In genomic region chr6:15661815-15662245, GRCh38 we compare ENCODE assay signal across 8 cellular contexts. TPM values are rescaled to one million over a fixed set of nuclear protein-coding genes. Genes with fewer than 3 reads are reported as not detected.
DNase-seq lines count a peak whose midpoint lies in the region; ATAC-seq and TF ChIP-seq lines count a peak whose summit lies in the region.

No MANE protein-coding gene starts in this region.

- BruUV-seq in A673 (replicated peaks; lab: Mats Ljungman, UMichigan) (TSS peak; percentile 31), HCT116 (replicated peaks; lab: Mats Ljungman, UMichigan) (no TSS peak)

- WGBS in lower leg skin, 2 donors, result 16% methylated on average over 16 of the region's 16 CpGs
- 17 to 18% methylated on average over 16 of the region's 16 CpGs for WGBS in upper lobe of left lung, 2 donors

- peaks cover 17% of the 10 kb centered on the region; the same call in 1 of the 2 replicates for H3K79me2 ChIP-seq in HCT116 (ENCODE audit: insufficient read depth, low read length)

- ATAC-seq in HCT116 (peak; percentile 2; the same call in 1 of the 2 replicates), upper lobe of left lung (ENCODE audit: low FRiP score in 2 of 2) (no peak)

- TF ChIP-seq POLR2A in HCT116 (IDR thresholded peaks at IDR 0.05; ENCODE audit: borderline replicate concordance, extremely low read depth, insufficient read depth, insufficient read length), result no peak
- TF ChIP-seq POLR2A in lower leg skin (IDR thresholded peaks at IDR 0.05), result no peak
- TF ChIP-seq POLR2A in upper lobe of left lung (IDR thresholded peaks at IDR 0.05), result no peak

- TF ChIP-seq RAD21 in HCT116 (IDR thresholded peaks at IDR 0.05; ENCODE audit: low read depth), result no peak

- intact Hi-C loops in A673 (cut with micrococcal nuclease; ENCODE audit: unreplicated experiment) (no loop called here), HCT116 (cut with micrococcal nuclease) (no loop called here), lower leg skin (cut with DNase I; ENCODE audit: low total_unique reads) (no loop called here)

- peak overlapping the region; percentile 97 for H3K4me2 ChIP-seq in HCT116 (ENCODE audit: low read length)

- RAD21 ChIA-PET in HCT116 (lab: Charles Lee; ENCODE audit: low non-redundant PET in 1 of 2, low total read pairs in 2 of 2, uncharacterized antibody in 2 of 2, unreplicated experiment in 2 of 2), result no interaction called here

- CTCF ChIA-PET in A673 (lab: Charles Lee) (no interaction called here), HCT116 (lab: Charles Lee) (no interaction called here)

- TF ChIP-seq EP300 in upper lobe of left lung (IDR thresholded peaks at IDR 0.05), result no peak

- peak overlapping the region; percentile 65 for H3K9ac ChIP-seq in HCT116 (ENCODE audit: low read length)

- H3K27ac ChIP-seq in A673 (ENCODE audit: low read depth, low read length, poor library complexity, severe bottlenecking) (peak overlapping the region; percentile 50), HCT116 (ENCODE audit: low read depth, low read length) (peak overlapping the region; percentile 62), angular gyrus (ENCODE audit: low read depth, low read length) (peak overlapping the region; percentile 48), upper lobe of left lung (peak overlapping the region; percentile 78 to 93 (median 88))

- H3K27me3 ChIP-seq in A673 (replicated peaks; ENCODE audit: insufficient read depth, low read depth, low read length, poor library complexity) (no peaks in the 10 kb centered on the region), HCT116 (ENCODE audit: insufficient read depth, low read length) (no peaks in the 10 kb centered on the region), upper lobe of left lung (no peaks in the 10 kb centered on the region)

- H4K20me1 ChIP-seq in HCT116 (ENCODE audit: insufficient read depth), result no peaks in the 10 kb centered on the region

- peaks cover 4% of the 10 kb centered on the region for H3K4me1 ChIP-seq in A673 (ENCODE audit: insufficient read depth, low read length, poor library complexity, severe bottlenecking)
- H3K4me1 ChIP-seq in HCT116 (ENCODE audit: control insufficient read depth in 1 of 2, insufficient read depth in 2 of 2, low read length in 2 of 2), result peaks cover 3 to 13% of the 10 kb centered on the region in 2 experiments; a peak in 2 of 4 replicates
- H3K4me1 ChIP-seq in upper lobe of left lung, result peaks cover 8 to 15% (median 13%) of the 10 kb centered on the region in 4 donors

- peak overlapping the region; percentile 96 for H2AFZ ChIP-seq in HCT116 (ENCODE audit: low read depth, low read length, poor library complexity, severe bottlenecking)

- H3K9me2 ChIP-seq in HCT116 (ENCODE audit: insufficient read depth), result no peaks in the 10 kb centered on the region

- no peak for DNase-seq in A673 (ENCODE audit: low spot score)
- DNase-seq in HCT116 (ENCODE audit: low read depth, low spot score), result no peak
- no peak for DNase-seq in lower leg skin (ENCODE audit: low spot score in 2 of 2)
- DNase-seq in upper lobe of left lung, result no peak
- DNase-seq in amniotic stem cell (lab: John Stamatoyannopoulos, UW), result no peak
- no peak for DNase-seq in activated CD4-positive, alpha-beta T cell treated with anti-CD3 and anti-CD28 coated beads for 4 hours
- DNase-seq in epidermal melanocyte (ENCODE audit: insufficient read length, low spot score), result no peak

- POLR2A ChIA-PET in A673 (lab: Charles Lee; ENCODE audit: low non-redundant PET) (interaction anchor here (0.6 to 0.7 kb wide), 3 partner anchors 65 to 1597 kb away, joined by 3 to 5 read pairs (median 4); no protein-coding TSS in a partner anchor), HCT116 (lab: Charles Lee) (no interaction called here)

- H3K4me3 ChIP-seq in A673 (ENCODE audit: low read depth, low read length, poor library complexity, severe bottlenecking), result peak overlapping the region; percentile 74
- H3K4me3 ChIP-seq in HCT116 (replicated peaks in 1 of 2; ENCODE audit: low read depth in 1 of 2, low read length in 2 of 2), result peak overlapping the region; percentile 65 to 82
- H3K4me3 ChIP-seq in lower leg skin (ENCODE audit: low read depth, poor library complexity, severe bottlenecking), result peak overlapping the region; percentile 78
- peak overlapping the region; percentile 80 to 99 (median 86) for H3K4me3 ChIP-seq in upper lobe of left lung

- H3K36me3 ChIP-seq in A673 (ENCODE audit: insufficient read depth, low read length, poor library complexity, severe bottlenecking) (no peaks in the 10 kb centered on the region), HCT116 (ENCODE audit: control insufficient read depth in 1 of 2, insufficient read depth in 2 of 2, low read length in 2 of 2) (no peaks in the 10 kb centered on the region), upper lobe of left lung (no peaks in the 10 kb centered on the region)

- no peaks in the 10 kb centered on the region for H3K9me3 ChIP-seq in A673 (ENCODE audit: low read depth, low read length, poor library complexity, severe bottlenecking)
- H3K9me3 ChIP-seq in HCT116 (ENCODE audit: control insufficient read depth in 1 of 2, insufficient read depth in 1 of 2, low read depth in 1 of 2, low read length in 2 of 2), result no peaks in the 10 kb centered on the region
- H3K9me3 ChIP-seq in upper lobe of left lung, result no peaks in the 10 kb centered on the region

- TF ChIP-seq CTCF in A673 (conservative IDR thresholded peaks at IDR 0.05; ENCODE audit: low read depth, low read length), result no peak
- no peak for TF ChIP-seq CTCF in HCT116 (IDR thresholded peaks at IDR 0.05 in 2 of 3, conservative IDR thresholded peaks at IDR 0.05 in 1 of 3; ENCODE audit: borderline replicate concordance in 1 of 3, insufficient read depth in 1 of 3, low read depth in 2 of 3, low read length in 2 of 3)
- TF ChIP-seq CTCF in lower leg skin (IDR thresholded peaks at IDR 0.05), result no peak
- no peak for TF ChIP-seq CTCF in upper lobe of left lung (IDR thresholded peaks at IDR 0.05)

TF ChIP-seq in HCT116, 20 proteins besides CTCF, POLR2A, EP300 and RAD21:
- TF ChIP-seq ZNF274 (IDR thresholded peaks at IDR 0.05; ENCODE audit: low read depth, low read length), result no peak
- no peak for TF ChIP-seq CEBPB (IDR thresholded peaks at IDR 0.05; ENCODE audit: low read depth)
- no peak for TF ChIP-seq FOSL1 (IDR thresholded peaks at IDR 0.05; ENCODE audit: low read depth)
- TF ChIP-seq REST (IDR thresholded peaks at IDR 0.05; ENCODE audit: low read depth), result no peak
- TF ChIP-seq ZFX (IDR thresholded peaks at IDR 0.05), result no peak
- TF ChIP-seq TCF7L2 (IDR thresholded peaks at IDR 0.05; ENCODE audit: borderline replicate concordance, extremely low read depth, insufficient read depth, insufficient read length), result no peak
- TF ChIP-seq JUND (IDR thresholded peaks at IDR 0.05), result no peak
- no peak for TF ChIP-seq SP1 (IDR thresholded peaks at IDR 0.05; ENCODE audit: low read depth)

RNA-seq across cellular contexts. Expression of gene DTNBP1, which starts 1.0 kb away (rescaled TPM):
- total RNA-seq in A673 (2021) (25.7 and 28.2 TPM in 2 replicates), HCT116 (2021; ENCODE audit: unreplicated experiment) (16.7 TPM), lower leg skin (10 to 100 TPM in 3 of 4 donors, 1 to 10 TPM in 1; 9.4 to 13.2 (median 11.6) TPM), upper lobe of left lung (10 to 100 TPM; 16.2 to 33.5 (median 21.3) TPM)
- polyA plus RNA-seq in HCT116 (2012), result 17.3 and 20.9 TPM in 2 replicates
